1 cellular context compared by ENCODE assay signal in the genomic region with DNA sequence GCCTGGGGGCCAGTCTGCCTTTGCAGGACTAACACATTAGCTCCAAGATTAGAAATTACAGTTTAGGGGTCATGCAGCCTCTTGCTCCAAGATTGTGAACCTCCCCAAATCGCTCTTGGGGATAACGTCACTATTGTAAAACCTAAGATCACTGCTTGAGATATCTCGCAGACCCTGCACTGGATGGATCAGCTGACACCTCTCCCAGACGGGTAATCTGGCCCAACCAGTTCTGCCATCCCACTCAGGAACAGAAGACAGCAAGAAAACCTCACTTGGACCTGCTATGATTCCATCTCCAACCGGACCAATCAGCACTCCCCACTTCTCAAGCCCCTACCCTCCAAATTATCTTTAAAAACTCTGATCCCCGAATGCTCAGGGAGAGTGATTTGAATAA.
TF ChIP-seq lines count a peak whose summit lies in the region.

No MANE protein-coding gene starts in this region.

TF ChIP-seq in GM23338, 12 proteins besides CTCF, POLR2A, EP300 and RAD21 (continued from another document):
- TF ChIP-seq, protein P1, sequence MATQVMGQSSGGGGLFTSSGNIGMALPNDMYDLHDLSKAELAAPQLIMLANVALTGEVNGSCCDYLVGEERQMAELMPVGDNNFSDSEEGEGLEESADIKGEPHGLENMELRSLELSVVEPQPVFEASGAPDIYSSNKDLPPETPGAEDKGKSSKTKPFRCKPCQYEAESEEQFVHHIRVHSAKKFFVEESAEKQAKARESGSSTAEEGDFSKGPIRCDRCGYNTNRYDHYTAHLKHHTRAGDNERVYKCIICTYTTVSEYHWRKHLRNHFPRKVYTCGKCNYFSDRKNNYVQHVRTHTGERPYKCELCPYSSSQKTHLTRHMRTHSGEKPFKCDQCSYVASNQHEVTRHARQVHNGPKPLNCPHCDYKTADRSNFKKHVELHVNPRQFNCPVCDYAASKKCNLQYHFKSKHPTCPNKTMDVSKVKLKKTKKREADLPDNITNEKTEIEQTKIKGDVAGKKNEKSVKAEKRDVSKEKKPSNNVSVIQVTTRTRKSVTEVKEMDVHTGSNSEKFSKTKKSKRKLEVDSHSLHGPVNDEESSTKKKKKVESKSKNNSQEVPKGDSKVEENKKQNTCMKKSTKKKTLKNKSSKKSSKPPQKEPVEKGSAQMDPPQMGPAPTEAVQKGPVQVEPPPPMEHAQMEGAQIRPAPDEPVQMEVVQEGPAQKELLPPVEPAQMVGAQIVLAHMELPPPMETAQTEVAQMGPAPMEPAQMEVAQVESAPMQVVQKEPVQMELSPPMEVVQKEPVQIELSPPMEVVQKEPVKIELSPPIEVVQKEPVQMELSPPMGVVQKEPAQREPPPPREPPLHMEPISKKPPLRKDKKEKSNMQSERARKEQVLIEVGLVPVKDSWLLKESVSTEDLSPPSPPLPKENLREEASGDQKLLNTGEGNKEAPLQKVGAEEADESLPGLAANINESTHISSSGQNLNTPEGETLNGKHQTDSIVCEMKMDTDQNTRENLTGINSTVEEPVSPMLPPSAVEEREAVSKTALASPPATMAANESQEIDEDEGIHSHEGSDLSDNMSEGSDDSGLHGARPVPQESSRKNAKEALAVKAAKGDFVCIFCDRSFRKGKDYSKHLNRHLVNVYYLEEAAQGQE (IDR thresholded peaks at IDR 0.05; ENCODE audit: unreplicated experiment), result no peak
- TF ChIP-seq JUNB (IDR thresholded peaks at IDR 0.05; ENCODE audit: unreplicated experiment), result no peak
- no peak for TF ChIP-seq ZNF331 (CRISPR knock-in tag; IDR thresholded peaks at IDR 0.05; ENCODE audit: low read depth)
- TF ChIP-seq, protein P2, sequence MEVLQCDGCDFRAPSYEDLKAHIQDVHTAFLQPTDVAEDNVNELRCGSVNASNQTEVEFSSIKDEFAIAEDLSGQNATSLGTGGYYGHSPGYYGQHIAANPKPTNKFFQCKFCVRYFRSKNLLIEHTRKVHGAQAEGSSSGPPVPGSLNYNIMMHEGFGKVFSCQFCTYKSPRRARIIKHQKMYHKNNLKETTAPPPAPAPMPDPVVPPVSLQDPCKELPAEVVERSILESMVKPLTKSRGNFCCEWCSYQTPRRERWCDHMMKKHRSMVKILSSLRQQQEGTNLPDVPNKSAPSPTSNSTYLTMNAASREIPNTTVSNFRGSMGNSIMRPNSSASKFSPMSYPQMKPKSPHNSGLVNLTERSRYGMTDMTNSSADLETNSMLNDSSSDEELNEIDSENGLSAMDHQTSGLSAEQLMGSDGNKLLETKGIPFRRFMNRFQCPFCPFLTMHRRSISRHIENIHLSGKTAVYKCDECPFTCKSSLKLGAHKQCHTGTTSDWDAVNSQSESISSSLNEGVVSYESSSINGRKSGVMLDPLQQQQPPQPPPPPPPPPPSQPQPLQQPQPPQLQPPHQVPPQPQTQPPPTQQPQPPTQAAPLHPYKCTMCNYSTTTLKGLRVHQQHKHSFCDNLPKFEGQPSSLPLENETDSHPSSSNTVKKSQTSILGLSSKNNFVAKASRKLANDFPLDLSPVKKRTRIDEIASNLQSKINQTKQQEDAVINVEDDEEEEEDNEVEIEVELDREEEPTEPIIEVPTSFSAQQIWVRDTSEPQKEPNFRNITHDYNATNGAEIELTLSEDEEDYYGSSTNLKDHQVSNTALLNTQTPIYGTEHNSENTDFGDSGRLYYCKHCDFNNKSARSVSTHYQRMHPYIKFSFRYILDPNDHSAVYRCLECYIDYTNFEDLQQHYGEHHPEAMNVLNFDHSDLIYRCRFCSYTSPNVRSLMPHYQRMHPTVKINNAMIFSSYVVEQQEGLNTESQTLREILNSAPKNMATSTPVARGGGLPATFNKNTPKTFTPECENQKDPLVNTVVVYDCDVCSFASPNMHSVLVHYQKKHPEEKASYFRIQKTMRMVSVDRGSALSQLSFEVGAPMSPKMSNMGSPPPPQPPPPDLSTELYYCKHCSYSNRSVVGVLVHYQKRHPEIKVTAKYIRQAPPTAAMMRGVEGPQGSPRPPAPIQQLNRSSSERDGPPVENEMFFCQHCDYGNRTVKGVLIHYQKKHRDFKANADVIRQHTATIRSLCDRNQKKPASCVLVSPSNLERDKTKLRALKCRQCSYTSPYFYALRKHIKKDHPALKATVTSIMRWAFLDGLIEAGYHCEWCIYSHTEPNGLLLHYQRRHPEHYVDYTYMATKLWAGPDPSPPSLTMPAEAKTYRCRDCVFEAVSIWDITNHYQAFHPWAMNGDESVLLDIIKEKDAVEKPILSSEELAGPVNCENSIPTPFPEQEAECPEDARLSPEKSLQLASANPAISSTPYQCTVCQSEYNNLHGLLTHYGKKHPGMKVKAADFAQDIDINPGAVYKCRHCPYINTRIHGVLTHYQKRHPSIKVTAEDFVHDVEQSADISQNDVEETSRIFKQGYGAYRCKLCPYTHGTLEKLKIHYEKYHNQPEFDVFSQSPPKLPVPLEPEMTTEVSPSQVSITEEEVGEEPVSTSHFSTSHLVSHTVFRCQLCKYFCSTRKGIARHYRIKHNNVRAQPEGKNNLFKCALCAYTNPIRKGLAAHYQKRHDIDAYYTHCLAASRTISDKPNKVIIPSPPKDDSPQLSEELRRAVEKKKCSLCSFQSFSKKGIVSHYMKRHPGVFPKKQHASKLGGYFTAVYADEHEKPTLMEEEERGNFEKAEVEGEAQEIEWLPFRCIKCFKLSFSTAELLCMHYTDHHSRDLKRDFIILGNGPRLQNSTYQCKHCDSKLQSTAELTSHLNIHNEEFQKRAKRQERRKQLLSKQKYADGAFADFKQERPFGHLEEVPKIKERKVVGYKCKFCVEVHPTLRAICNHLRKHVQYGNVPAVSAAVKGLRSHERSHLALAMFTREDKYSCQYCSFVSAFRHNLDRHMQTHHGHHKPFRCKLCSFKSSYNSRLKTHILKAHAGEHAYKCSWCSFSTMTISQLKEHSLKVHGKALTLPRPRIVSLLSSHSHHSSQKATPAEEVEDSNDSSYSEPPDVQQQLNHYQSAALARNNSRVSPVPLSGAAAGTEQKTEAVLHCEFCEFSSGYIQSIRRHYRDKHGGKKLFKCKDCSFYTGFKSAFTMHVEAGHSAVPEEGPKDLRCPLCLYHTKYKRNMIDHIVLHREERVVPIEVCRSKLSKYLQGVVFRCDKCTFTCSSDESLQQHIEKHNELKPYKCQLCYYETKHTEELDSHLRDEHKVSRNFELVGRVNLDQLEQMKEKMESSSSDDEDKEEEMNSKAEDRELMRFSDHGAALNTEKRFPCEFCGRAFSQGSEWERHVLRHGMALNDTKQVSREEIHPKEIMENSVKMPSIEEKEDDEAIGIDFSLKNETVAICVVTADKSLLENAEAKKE (CRISPR knock-in tag; IDR thresholded peaks at IDR 0.05), result no peak
- TF ChIP-seq EZH2 (IDR thresholded peaks at IDR 0.05; ENCODE audit: low read depth, unreplicated experiment), result no peak
- no peak for TF ChIP-seq ZNF114 (CRISPR knock-in tag; IDR thresholded peaks at IDR 0.05)
- no peak for TF ChIP-seq EZH2phosphoT487 (IDR thresholded peaks at IDR 0.05; ENCODE audit: unreplicated experiment)
- no peak for TF ChIP-seq CREB1 (CRISPR knock-in tag; IDR thresholded peaks at IDR 0.05; ENCODE audit: low read depth)
